1 cellular context compared by ENCODE assay signal in the genomic region with DNA sequence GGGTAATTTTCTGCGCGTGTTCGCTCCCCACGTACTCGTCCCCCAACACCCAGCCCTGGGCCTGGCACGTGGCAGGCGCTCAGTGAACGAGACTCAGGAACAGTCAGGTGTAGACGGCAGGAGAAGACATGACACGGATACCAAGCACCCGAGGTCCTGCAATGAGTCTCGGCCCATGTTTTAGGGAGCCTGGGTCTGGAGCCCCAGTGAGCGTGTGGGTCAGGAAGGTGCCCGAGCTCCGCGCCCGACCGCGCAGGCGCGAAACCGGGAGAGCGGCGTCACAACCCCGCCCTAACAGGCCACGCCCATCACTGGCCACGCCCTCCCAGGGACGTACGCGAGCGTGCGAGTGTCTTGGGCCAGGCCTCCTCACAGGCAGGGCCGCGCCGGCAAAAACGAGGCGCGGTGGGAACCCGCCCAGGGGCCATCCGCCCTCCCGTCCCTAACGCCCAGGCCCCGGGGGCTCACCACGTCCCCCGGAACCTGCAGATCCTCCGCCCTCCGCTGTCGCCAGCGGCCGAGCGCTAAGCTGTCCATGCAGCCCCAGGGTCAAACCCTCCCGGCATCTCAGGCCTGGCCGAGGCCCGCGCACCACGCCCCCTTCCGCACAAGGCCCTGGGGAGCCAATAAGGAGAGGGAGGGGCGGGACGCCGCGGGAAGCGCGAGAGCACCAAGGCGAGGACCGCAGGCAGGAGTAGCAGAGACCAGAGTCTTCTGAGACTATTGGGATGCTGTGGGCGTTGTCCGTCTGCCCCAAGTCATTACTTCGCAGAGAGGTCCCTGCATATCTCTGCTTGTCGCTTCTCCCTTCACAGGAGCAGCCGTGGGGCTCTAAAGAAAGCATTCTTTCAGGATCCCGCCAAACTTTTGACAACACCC.
TF ChIP-seq lines count a peak whose summit lies in the region.

A gene (minus strand): TSS at position 595 of the 879 bp plus-strand sequence. CDS start 58 bp downstream, at position 537.

TF ChIP-seq in K562, 482 proteins besides CTCF, POLR2A, EP300 and RAD21 (continued from another document and continues in another):
- TF ChIP-seq, protein P1, sequence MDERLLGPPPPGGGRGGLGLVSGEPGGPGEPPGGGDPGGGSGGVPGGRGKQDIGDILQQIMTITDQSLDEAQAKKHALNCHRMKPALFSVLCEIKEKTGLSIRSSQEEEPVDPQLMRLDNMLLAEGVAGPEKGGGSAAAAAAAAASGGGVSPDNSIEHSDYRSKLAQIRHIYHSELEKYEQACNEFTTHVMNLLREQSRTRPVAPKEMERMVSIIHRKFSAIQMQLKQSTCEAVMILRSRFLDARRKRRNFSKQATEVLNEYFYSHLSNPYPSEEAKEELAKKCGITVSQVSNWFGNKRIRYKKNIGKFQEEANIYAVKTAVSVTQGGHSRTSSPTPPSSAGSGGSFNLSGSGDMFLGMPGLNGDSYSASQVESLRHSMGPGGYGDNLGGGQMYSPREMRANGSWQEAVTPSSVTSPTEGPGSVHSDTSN (CRISPR knock-in tag; IDR thresholded peaks at IDR 0.05; ENCODE audit: low read depth): peak; percentile 27; the same call in 1 of the 2 replicates
- TF ChIP-seq, protein P1 (tag; conservative IDR thresholded peaks at IDR 0.05; ENCODE audit: low read depth): no peak
- no peak for TF ChIP-seq BRCA1 (IDR thresholded peaks at IDR 0.05)
- TF ChIP-seq BRCA1 (CRISPR knock-in tag; IDR thresholded peaks at IDR 0.05): no peak
- TF ChIP-seq, protein P2, sequence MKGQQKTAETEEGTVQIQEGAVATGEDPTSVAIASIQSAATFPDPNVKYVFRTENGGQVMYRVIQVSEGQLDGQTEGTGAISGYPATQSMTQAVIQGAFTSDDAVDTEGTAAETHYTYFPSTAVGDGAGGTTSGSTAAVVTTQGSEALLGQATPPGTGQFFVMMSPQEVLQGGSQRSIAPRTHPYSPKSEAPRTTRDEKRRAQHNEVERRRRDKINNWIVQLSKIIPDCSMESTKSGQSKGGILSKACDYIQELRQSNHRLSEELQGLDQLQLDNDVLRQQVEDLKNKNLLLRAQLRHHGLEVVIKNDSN (CRISPR knock-in tag; IDR thresholded peaks at IDR 0.05): peak; percentile 65
- TF ChIP-seq HNRNPH1 (optimal IDR thresholded peaks at IDR 0.05; ENCODE audit: low read depth, low read length): no peak
- TF ChIP-seq, protein P3, sequence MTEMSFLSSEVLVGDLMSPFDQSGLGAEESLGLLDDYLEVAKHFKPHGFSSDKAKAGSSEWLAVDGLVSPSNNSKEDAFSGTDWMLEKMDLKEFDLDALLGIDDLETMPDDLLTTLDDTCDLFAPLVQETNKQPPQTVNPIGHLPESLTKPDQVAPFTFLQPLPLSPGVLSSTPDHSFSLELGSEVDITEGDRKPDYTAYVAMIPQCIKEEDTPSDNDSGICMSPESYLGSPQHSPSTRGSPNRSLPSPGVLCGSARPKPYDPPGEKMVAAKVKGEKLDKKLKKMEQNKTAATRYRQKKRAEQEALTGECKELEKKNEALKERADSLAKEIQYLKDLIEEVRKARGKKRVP (CRISPR knock-in tag; IDR thresholded peaks at IDR 0.05): 0 out of 2 replicates have a peak, but pooled peaks have one; percentile 30
- TF ChIP-seq, protein P4, sequence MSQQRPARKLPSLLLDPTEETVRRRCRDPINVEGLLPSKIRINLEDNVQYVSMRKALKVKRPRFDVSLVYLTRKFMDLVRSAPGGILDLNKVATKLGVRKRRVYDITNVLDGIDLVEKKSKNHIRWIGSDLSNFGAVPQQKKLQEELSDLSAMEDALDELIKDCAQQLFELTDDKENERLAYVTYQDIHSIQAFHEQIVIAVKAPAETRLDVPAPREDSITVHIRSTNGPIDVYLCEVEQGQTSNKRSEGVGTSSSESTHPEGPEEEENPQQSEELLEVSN (IDR thresholded peaks at IDR 0.05; ENCODE audit: borderline replicate concordance in 1 of 2, extremely low read depth in 1 of 2, insufficient read depth in 1 of 2, insufficient read length in 1 of 2, low read depth in 1 of 2, low read length in 1 of 2, poor library complexity in 1 of 2, severe bottlenecking in 1 of 2): peak; percentile 51 to 73
- TF ChIP-seq KDM5B (IDR thresholded peaks at IDR 0.05; ENCODE audit: insufficient replicate concordance, low read depth, low read length): peak; percentile 94
- no peak for TF ChIP-seq SMAD3 (CRISPR knock-in tag; conservative IDR thresholded peaks at IDR 0.05)
- TF ChIP-seq MAZ (CRISPR knock-in tag; conservative IDR thresholded peaks at IDR 0.05 in 1 of 2, IDR thresholded peaks at IDR 0.05 in 1 of 2): peak; percentile 30 to 61; a peak in 3 of 4 replicates
- no peak for TF ChIP-seq TSC22D4 (tag; IDR thresholded peaks at IDR 0.05)
- TF ChIP-seq, protein P5, sequence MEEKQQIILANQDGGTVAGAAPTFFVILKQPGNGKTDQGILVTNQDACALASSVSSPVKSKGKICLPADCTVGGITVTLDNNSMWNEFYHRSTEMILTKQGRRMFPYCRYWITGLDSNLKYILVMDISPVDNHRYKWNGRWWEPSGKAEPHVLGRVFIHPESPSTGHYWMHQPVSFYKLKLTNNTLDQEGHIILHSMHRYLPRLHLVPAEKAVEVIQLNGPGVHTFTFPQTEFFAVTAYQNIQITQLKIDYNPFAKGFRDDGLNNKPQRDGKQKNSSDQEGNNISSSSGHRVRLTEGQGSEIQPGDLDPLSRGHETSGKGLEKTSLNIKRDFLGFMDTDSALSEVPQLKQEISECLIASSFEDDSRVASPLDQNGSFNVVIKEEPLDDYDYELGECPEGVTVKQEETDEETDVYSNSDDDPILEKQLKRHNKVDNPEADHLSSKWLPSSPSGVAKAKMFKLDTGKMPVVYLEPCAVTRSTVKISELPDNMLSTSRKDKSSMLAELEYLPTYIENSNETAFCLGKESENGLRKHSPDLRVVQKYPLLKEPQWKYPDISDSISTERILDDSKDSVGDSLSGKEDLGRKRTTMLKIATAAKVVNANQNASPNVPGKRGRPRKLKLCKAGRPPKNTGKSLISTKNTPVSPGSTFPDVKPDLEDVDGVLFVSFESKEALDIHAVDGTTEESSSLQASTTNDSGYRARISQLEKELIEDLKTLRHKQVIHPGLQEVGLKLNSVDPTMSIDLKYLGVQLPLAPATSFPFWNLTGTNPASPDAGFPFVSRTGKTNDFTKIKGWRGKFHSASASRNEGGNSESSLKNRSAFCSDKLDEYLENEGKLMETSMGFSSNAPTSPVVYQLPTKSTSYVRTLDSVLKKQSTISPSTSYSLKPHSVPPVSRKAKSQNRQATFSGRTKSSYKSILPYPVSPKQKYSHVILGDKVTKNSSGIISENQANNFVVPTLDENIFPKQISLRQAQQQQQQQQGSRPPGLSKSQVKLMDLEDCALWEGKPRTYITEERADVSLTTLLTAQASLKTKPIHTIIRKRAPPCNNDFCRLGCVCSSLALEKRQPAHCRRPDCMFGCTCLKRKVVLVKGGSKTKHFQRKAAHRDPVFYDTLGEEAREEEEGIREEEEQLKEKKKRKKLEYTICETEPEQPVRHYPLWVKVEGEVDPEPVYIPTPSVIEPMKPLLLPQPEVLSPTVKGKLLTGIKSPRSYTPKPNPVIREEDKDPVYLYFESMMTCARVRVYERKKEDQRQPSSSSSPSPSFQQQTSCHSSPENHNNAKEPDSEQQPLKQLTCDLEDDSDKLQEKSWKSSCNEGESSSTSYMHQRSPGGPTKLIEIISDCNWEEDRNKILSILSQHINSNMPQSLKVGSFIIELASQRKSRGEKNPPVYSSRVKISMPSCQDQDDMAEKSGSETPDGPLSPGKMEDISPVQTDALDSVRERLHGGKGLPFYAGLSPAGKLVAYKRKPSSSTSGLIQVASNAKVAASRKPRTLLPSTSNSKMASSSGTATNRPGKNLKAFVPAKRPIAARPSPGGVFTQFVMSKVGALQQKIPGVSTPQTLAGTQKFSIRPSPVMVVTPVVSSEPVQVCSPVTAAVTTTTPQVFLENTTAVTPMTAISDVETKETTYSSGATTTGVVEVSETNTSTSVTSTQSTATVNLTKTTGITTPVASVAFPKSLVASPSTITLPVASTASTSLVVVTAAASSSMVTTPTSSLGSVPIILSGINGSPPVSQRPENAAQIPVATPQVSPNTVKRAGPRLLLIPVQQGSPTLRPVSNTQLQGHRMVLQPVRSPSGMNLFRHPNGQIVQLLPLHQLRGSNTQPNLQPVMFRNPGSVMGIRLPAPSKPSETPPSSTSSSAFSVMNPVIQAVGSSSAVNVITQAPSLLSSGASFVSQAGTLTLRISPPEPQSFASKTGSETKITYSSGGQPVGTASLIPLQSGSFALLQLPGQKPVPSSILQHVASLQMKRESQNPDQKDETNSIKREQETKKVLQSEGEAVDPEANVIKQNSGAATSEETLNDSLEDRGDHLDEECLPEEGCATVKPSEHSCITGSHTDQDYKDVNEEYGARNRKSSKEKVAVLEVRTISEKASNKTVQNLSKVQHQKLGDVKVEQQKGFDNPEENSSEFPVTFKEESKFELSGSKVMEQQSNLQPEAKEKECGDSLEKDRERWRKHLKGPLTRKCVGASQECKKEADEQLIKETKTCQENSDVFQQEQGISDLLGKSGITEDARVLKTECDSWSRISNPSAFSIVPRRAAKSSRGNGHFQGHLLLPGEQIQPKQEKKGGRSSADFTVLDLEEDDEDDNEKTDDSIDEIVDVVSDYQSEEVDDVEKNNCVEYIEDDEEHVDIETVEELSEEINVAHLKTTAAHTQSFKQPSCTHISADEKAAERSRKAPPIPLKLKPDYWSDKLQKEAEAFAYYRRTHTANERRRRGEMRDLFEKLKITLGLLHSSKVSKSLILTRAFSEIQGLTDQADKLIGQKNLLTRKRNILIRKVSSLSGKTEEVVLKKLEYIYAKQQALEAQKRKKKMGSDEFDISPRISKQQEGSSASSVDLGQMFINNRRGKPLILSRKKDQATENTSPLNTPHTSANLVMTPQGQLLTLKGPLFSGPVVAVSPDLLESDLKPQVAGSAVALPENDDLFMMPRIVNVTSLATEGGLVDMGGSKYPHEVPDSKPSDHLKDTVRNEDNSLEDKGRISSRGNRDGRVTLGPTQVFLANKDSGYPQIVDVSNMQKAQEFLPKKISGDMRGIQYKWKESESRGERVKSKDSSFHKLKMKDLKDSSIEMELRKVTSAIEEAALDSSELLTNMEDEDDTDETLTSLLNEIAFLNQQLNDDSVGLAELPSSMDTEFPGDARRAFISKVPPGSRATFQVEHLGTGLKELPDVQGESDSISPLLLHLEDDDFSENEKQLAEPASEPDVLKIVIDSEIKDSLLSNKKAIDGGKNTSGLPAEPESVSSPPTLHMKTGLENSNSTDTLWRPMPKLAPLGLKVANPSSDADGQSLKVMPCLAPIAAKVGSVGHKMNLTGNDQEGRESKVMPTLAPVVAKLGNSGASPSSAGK (IDR thresholded peaks at IDR 0.05): peak; percentile 90
- 0 out of 2 replicates have a peak, but pooled peaks have one; percentile 74 for TF ChIP-seq ERF (CRISPR knock-in tag; IDR thresholded peaks at IDR 0.05)
- no peak for TF ChIP-seq ILK (tag; IDR thresholded peaks at IDR 0.05; ENCODE audit: borderline replicate concordance, low read depth)
- TF ChIP-seq, protein P6, sequence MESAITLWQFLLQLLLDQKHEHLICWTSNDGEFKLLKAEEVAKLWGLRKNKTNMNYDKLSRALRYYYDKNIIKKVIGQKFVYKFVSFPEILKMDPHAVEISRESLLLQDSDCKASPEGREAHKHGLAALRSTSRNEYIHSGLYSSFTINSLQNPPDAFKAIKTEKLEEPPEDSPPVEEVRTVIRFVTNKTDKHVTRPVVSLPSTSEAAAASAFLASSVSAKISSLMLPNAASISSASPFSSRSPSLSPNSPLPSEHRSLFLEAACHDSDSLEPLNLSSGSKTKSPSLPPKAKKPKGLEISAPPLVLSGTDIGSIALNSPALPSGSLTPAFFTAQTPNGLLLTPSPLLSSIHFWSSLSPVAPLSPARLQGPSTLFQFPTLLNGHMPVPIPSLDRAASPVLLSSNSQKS (CRISPR knock-in tag; IDR thresholded peaks at IDR 0.05): no peak
- TF ChIP-seq ARID1B (IDR thresholded peaks at IDR 0.05): 0 out of 2 replicates have a peak, but pooled peaks have one; percentile 4
- TF ChIP-seq RBBP5 (IDR thresholded peaks at IDR 0.05; ENCODE audit: borderline replicate concordance, insufficient read depth, low read length, poor library complexity, severe bottlenecking): peak; percentile 61
- TF ChIP-seq CBX1 (IDR thresholded peaks at IDR 0.05; ENCODE audit: low read depth): peak; percentile 65; the same call in 1 of the 2 replicates
- TF ChIP-seq, protein P7, sequence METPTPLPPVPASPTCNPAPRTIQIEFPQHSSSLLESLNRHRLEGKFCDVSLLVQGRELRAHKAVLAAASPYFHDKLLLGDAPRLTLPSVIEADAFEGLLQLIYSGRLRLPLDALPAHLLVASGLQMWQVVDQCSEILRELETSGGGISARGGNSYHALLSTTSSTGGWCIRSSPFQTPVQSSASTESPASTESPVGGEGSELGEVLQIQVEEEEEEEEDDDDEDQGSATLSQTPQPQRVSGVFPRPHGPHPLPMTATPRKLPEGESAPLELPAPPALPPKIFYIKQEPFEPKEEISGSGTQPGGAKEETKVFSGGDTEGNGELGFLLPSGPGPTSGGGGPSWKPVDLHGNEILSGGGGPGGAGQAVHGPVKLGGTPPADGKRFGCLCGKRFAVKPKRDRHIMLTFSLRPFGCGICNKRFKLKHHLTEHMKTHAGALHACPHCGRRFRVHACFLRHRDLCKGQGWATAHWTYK (CRISPR knock-in tag; IDR thresholded peaks at IDR 0.05): 0 out of 2 replicates have a peak, but pooled peaks have one; percentile 14
- TF ChIP-seq GTF2F1 (IDR thresholded peaks at IDR 0.05; ENCODE audit: low read depth, low read length): 0 out of 2 replicates have a peak, but pooled peaks have one; percentile 39
- TF ChIP-seq PHF21A (IDR thresholded peaks at IDR 0.05; ENCODE audit: borderline replicate concordance, low read depth): no peak
- TF ChIP-seq, protein P8, sequence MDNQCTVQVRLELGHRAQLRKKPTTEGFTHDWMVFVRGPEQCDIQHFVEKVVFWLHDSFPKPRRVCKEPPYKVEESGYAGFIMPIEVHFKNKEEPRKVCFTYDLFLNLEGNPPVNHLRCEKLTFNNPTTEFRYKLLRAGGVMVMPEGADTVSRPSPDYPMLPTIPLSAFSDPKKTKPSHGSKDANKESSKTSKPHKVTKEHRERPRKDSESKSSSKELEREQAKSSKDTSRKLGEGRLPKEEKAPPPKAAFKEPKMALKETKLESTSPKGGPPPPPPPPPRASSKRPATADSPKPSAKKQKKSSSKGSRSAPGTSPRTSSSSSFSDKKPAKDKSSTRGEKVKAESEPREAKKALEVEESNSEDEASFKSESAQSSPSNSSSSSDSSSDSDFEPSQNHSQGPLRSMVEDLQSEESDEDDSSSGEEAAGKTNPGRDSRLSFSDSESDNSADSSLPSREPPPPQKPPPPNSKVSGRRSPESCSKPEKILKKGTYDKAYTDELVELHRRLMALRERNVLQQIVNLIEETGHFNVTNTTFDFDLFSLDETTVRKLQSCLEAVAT (IDR thresholded peaks at IDR 0.05): peak in 1 of 2 experiments; percentile 99; a peak in 2 of 4 replicates
- TF ChIP-seq POLR3A (IDR thresholded peaks at IDR 0.05; ENCODE audit: borderline replicate concordance, extremely low read depth, insufficient read depth, insufficient read length): no peak
- peak; percentile 70 for TF ChIP-seq SAP30 (IDR thresholded peaks at IDR 0.05; ENCODE audit: borderline replicate concordance, insufficient read depth, low read depth, low read length, poor library complexity, severe bottlenecking)
- TF ChIP-seq BHLHE40 (IDR thresholded peaks at IDR 0.05; ENCODE audit: low read length): no peak; the same call in 1 of the 2 replicates
